In the genomic region with DNA sequence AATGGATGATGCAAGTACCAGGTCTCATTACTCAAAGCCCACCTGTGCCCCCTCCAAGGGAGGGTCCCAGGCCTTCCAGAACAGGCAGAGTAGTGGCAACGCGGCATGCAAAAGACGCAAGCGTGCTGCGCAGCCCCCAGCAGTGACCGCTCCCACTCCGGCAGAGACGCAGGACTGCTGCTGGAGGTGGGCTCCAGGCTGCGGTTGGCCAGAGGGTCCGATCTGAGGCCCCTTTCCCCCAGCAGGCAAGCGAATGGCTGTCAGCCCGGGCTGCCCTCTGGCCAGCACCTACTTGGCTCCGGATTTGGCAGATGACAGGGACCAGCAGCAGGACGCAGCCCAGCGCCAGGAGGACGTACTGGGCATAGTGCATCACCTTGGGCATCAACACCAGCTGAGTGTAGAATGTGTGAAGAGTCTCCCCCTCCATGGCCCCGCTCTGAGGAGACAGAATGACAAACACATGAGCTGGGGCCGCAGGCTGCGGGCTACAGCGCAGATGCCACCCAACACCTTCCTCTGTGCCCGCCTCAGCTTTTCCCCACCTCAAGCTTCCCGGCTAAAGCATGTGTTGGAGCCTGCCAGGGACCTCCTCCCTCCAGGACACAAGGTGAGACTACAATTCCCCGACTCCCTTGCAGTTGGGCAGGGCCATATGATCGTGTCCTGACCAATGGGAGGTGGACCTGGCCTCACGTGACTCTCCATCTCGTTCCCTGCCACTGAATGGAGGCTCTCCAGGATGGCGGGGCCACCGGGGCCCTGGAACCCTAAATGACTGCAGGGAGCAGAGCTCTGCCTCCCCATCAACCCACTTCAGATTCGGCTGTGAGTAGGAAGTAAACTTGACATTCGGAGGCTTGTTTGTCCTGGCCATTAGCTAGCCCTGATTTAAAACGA, we compare ENCODE assay signal across 10 cellular contexts.
DNase-seq lines count a peak whose midpoint lies in the region; ATAC-seq and TF ChIP-seq lines count a peak whose summit lies in the region.
"Had no signal": no experiment of that assay in that cellular context is flagged by ENCODE, and none has a peak within 500 bp of the region (broad histone marks: within the 10 kb centered on the region; RNA-seq: fewer than 3 reads in every experiment).

No MANE protein-coding gene starts in this region.

- peak overlapping the region; percentile 69 for H3K4me2 ChIP-seq in hepatocyte

- no peaks in the 10 kb centered on the region for H4K20me1 ChIP-seq in hepatocyte (ENCODE audit: insufficient read depth, poor library complexity, severe bottlenecking)

- H3K9me2 ChIP-seq in hepatocyte (replicated peaks; ENCODE audit: insufficient read depth): no peaks in the 10 kb centered on the region

- no peaks in the 10 kb centered on the region for H3K9me3 ChIP-seq in hepatocyte (ENCODE audit: low read depth)
- H3K9me3 ChIP-seq: HAP-1 had no signal

- H2AFZ ChIP-seq in hepatocyte: peak overlapping the region; percentile 20

- TF ChIP-seq CTCF in astrocyte of the cerebellum (IDR thresholded peaks at IDR 0.05; ENCODE audit: low read depth, low read length, missing control alignments): no peak
- TF ChIP-seq CTCF in hepatocyte (IDR thresholded peaks at IDR 0.05; ENCODE audit: poor library complexity): no peak

- no peaks in the 10 kb centered on the region for H3K4me1 ChIP-seq in hepatocyte (ENCODE audit: insufficient read depth)
- H3K4me1 ChIP-seq: HAP-1 had no signal

- no peak overlapping the region for H3K27ac ChIP-seq in hepatocyte

- no peaks in the 10 kb centered on the region for H3K79me2 ChIP-seq in hepatocyte

- H3K27me3 ChIP-seq in hepatocyte: no peaks in the 10 kb centered on the region

- DNase-seq in HCEC 1CT (peak; percentile 63), astrocyte of the cerebellum (ENCODE audit: low read depth) (peak; percentile 78), hepatocyte (ENCODE audit: low spot score) (peak; percentile 80), renal cortical epithelial cell (ENCODE audit: low read depth) (peak; percentile 79)
- no peak for DNase-seq in activated naive CD4-positive, alpha-beta T cell treated with Interleukin-2 at 50 U/mL for 16 hours
- no peak for DNase-seq in stimulated activated CD4-positive, alpha-beta T cell treated with anti-CD3 and anti-CD28 coated beads, Interleukin-4, amount 100 ng/mL, for 1 hour
- DNase-seq: activated naive CD8-positive, alpha-beta T cell treated with anti-CD3 and anti-CD28 coated beads, Interleukin-2, amount 10 ng/mL, durations not matched to agents 7 days and 5 days had no signal

- ATAC-seq in GM21515 (IDR thresholded peaks at IDR 0.05; ENCODE audit: unreplicated experiment) (no peak), HG03439 (IDR thresholded peaks at IDR 0.05; ENCODE audit: unreplicated experiment) (no peak)

- H3K36me3 ChIP-seq in hepatocyte (replicated peaks; ENCODE audit: insufficient read depth, low read depth): no peaks in the 10 kb centered on the region

- 76% methylated on average over 31 of the region's 31 CpGs for WGBS in hepatocyte (ENCODE audit: low lambda C conversion rate, missing lambda C conversion rate)

- peak overlapping the region; percentile 44 for H3K4me3 ChIP-seq in astrocyte of the cerebellum (ENCODE audit: low read depth, low read length)
- peak overlapping the region; percentile 11 for H3K4me3 ChIP-seq in hepatocyte
- H3K4me3 ChIP-seq: HAP-1 had no signal

- in situ Hi-C loops in astrocyte of the cerebellum (cut with HindIII; ENCODE audit: low sequenced_read_pairs): no loop called here

Comparison
In these comparisons a context has a peak if more than half of its experiments do, and no peak if none do; other contexts are left out.
1. DNase-seq: peak in HCEC 1CT (single experiment), astrocyte of the cerebellum (single experiment), hepatocyte (single experiment) and renal cortical epithelial cell (single experiment); none in activated naive CD4-positive, alpha-beta T cell treated with Interleukin-2 at 50 U/mL for 16 hours (single experiment) and stimulated activated CD4-positive, alpha-beta T cell treated with anti-CD3 and anti-CD28 coated beads, Interleukin-4, amount 100 ng/mL, for 1 hour (single experiment).